20 cellular contexts compared by ENCODE assay signal in genomic region chr6:106363401-106364138, GRCh38. TPM values are rescaled to one million over a fixed set of nuclear protein-coding genes. Genes with fewer than 3 reads are reported as not detected.
"Had no signal": no experiment of that assay in that cellular context is flagged by ENCODE, and none has a peak within 500 bp of the region (broad histone marks: within the 10 kb centered on the region; RNA-seq: fewer than 3 reads in every experiment).

No MANE protein-coding gene starts in this region.

- H3K27me3 Mint-ChIP-seq: stimulated activated memory B cell treated with anti-CD40 and anti-IgM and Interleukin-4, amounts not matched to agents 10 μg/mL and 1 μg/mL and 100 μg/mL, for 72 hours had no signal

- H3K9me3 ChIP-seq: adrenal gland, lower lobe of right lung, sigmoid colon, spleen, thoracic aorta, upper lobe of left lung had no signal

- H3K27ac ChIP-seq: adrenal gland, cardiac muscle cell, lower lobe of right lung, spleen, thoracic aorta, upper lobe of left lung had no signal

- H3K9me3 Mint-ChIP-seq: activated CD4-positive, alpha-beta T cell treated with anti-CD3 and anti-CD28 coated beads, Interleukin-2, amount 10 ng/mL, durations not matched to agents 24 days and 14 days; activated naive CD4-positive, alpha-beta T cell treated with anti-CD3 and anti-CD28 coated beads, Interleukin-2, amount 50 U/mL, for 72 hours; activated T-cell treated with anti-CD3 and anti-CD28 coated beads, Interleukin-2, amount 50 U/mL, for 72 hours; effector memory CD8-positive, alpha-beta T cell; nephron; stimulated activated memory B cell treated with anti-CD40 and anti-IgM and Interleukin-4, amounts not matched to agents 10 μg/mL and 1 μg/mL and 100 μg/mL, for 72 hours had no signal

- DNase-seq: activated CD4-positive, alpha-beta T cell treated with anti-CD3 and anti-CD28 coated beads, Interleukin-2, amount 10 ng/mL, durations not matched to agents 24 days and 14 days; activated CD8-positive, alpha-beta memory T cell treated with anti-CD3 and anti-CD28 coated beads for 24 hours; activated CD8-positive, alpha-beta memory T cell treated with anti-CD3 and anti-CD28 coated beads, Interleukin-2, amount 50 U/mL, for 48 hours; activated gamma-delta T cell; activated T-cell treated with anti-CD3 and anti-CD28 coated beads, Interleukin-2, amount 50 U/mL, for 72 hours; adrenal gland; effector memory CD8-positive, alpha-beta T cell; foreskin fibroblast; hippocampal formation; lower lobe of right lung; sigmoid colon; spleen; stimulated activated CD4-positive, alpha-beta T cell treated with anti-CD3 and anti-CD28 coated beads, Interleukin-4, amount 100 ng/mL, for 4 hours had no signal

- H3K4me3 Mint-ChIP-seq: activated CD4-positive, alpha-beta T cell treated with anti-CD3 and anti-CD28 coated beads, Interleukin-2, amount 10 ng/mL, durations not matched to agents 24 days and 14 days; activated T-cell treated with anti-CD3 and anti-CD28 coated beads, Interleukin-2, amount 50 U/mL, for 72 hours; effector memory CD8-positive, alpha-beta T cell; nephron; stimulated activated memory B cell treated with anti-CD40 and anti-IgM and Interleukin-4, amounts not matched to agents 10 μg/mL and 1 μg/mL and 100 μg/mL, for 72 hours had no signal

- H3K27ac Mint-ChIP-seq: activated CD4-positive, alpha-beta T cell treated with anti-CD3 and anti-CD28 coated beads, Interleukin-2, amount 10 ng/mL, durations not matched to agents 24 days and 14 days; activated naive CD4-positive, alpha-beta T cell treated with anti-CD3 and anti-CD28 coated beads, Interleukin-2, amount 50 U/mL, for 72 hours; activated T-cell treated with anti-CD3 and anti-CD28 coated beads, Interleukin-2, amount 50 U/mL, for 72 hours; effector memory CD8-positive, alpha-beta T cell; nephron; stimulated activated memory B cell treated with anti-CD40 and anti-IgM and Interleukin-4, amounts not matched to agents 10 μg/mL and 1 μg/mL and 100 μg/mL, for 72 hours had no signal

- ATAC-seq: activated naive CD4-positive, alpha-beta T cell treated with anti-CD3 and anti-CD28 coated beads, Interleukin-2, amount 50 U/mL, for 72 hours; activated T-cell treated with anti-CD3 and anti-CD28 coated beads, Interleukin-2, amount 50 U/mL, for 72 hours; effector memory CD8-positive, alpha-beta T cell; lower lobe of right lung; stimulated activated memory B cell treated with anti-CD40 and anti-IgM and Interleukin-4, amounts not matched to agents 10 μg/mL and 1 μg/mL and 100 μg/mL, for 72 hours had no signal

- H3K4me3 ChIP-seq: adrenal gland, cardiac muscle cell, lower lobe of right lung, sigmoid colon, spleen, thoracic aorta, upper lobe of left lung had no signal

- FAIRE-seq: islet of Langerhans had no signal

- H3K36me3 ChIP-seq: adrenal gland, cardiac muscle cell, lower lobe of right lung, sigmoid colon, spleen, thoracic aorta, upper lobe of left lung had no signal

- H3K36me3 Mint-ChIP-seq: activated naive CD4-positive, alpha-beta T cell treated with anti-CD3 and anti-CD28 coated beads, Interleukin-2, amount 50 U/mL, for 72 hours; stimulated activated memory B cell treated with anti-CD40 and anti-IgM and Interleukin-4, amounts not matched to agents 10 μg/mL and 1 μg/mL and 100 μg/mL, for 72 hours had no signal

RNA-seq across cellular contexts. Expression of gene CRYBG1, which starts 3.1 kb away (rescaled TPM):
- total RNA-seq: cardiac muscle cell had no signal
